ENCODE assay signal across 22 cellular contexts in genomic region chr3:48084170-48084569, GRCh38.
A peak's percentile ranks its signal among the peaks of the same experiment; 100 is the strongest.
DNase-seq lines count a peak whose midpoint lies in the region; ATAC-seq and TF ChIP-seq lines count a peak whose summit lies in the region.
"Had no signal": no experiment of that assay in that cellular context is flagged by ENCODE, and none has a peak within 500 bp of the region (broad histone marks: within the 10 kb centered on the region; RNA-seq: fewer than 3 reads in every experiment).

No MANE protein-coding gene starts in this region.

- intact Hi-C loops in ascending aorta (cut with DNase I), result no loop called here

- no peak for TF ChIP-seq POLR2A in suprapubic skin (IDR thresholded peaks at IDR 0.05)

- TF ChIP-seq CTCF in ascending aorta (IDR thresholded peaks at IDR 0.05) (no peak), nephron (IDR thresholded peaks at IDR 0.05; ENCODE audit: unreplicated experiment in 3 of 3) (no peak), suprapubic skin (IDR thresholded peaks at IDR 0.05) (no peak)

- CTCF ChIA-PET in activated CD8-positive, alpha-beta memory T cell treated with anti-CD3 and anti-CD28 coated beads, Interleukin-2, amount 10 ng/mL, durations not matched to agents 7 days and 5 days (lab: Charles Lee), result no interaction called here

- H3K27ac ChIP-seq in ascending aorta, result peak overlapping the region; percentile 97 to 98
- peak overlapping the region; percentile 99 for H3K27ac ChIP-seq in suprapubic skin
- H3K27ac ChIP-seq in effector memory CD4-positive, alpha-beta T cell (ENCODE audit: insufficient read depth, low read length, poor library complexity, severe bottlenecking), result no peak overlapping the region

- H3K9me3 ChIP-seq in ascending aorta (no peaks in the 10 kb centered on the region), suprapubic skin (no peaks in the 10 kb centered on the region)
- H3K9me3 ChIP-seq in effector memory CD4-positive, alpha-beta T cell (ENCODE audit: control insufficient read depth, low read length), result no peaks in the 10 kb centered on the region

- H3K27me3 ChIP-seq in ascending aorta, result no peaks in the 10 kb centered on the region
- H3K27me3 ChIP-seq in suprapubic skin, result no peaks in the 10 kb centered on the region
- H3K27me3 ChIP-seq in effector memory CD4-positive, alpha-beta T cell (replicated peaks; ENCODE audit: control insufficient read depth, insufficient read depth, low read length, poor library complexity, severe bottlenecking), result no peaks in the 10 kb centered on the region

- H3K36me3 Mint-ChIP-seq in activated CD8-positive, alpha-beta memory T cell treated with anti-CD3 and anti-CD28 coated beads, Interleukin-2, amount 10 ng/mL, durations not matched to agents 7 days and 5 days, result peaks cover 13% of the 10 kb centered on the region
- H3K36me3 Mint-ChIP-seq in nephron (ENCODE audit: low read depth), result peaks cover 18% of the 10 kb centered on the region
- H3K36me3 Mint-ChIP-seq: natural killer cell had no signal

- no peak overlapping the region for H3K4me3 Mint-ChIP-seq in activated CD8-positive, alpha-beta memory T cell treated with anti-CD3 and anti-CD28 coated beads, Interleukin-2, amount 10 ng/mL, durations not matched to agents 7 days and 5 days
- H3K4me3 Mint-ChIP-seq in nephron, result no peak overlapping the region
- H3K4me3 Mint-ChIP-seq: activated naive CD4-positive, alpha-beta T cell treated with anti-CD3 and anti-CD28 coated beads, Interleukin-2, amount 10 ng/mL, durations not matched to agents 7 days and 5 days; CD14-positive monocyte; natural killer cell; T-cell had no signal

- peak overlapping the region; percentile 60 for H3K27ac Mint-ChIP-seq in activated CD8-positive, alpha-beta memory T cell treated with anti-CD3 and anti-CD28 coated beads, Interleukin-2, amount 10 ng/mL, durations not matched to agents 7 days and 5 days
- peak overlapping the region; percentile 9 to 60 (median 11) for H3K27ac Mint-ChIP-seq in nephron
- H3K27ac Mint-ChIP-seq: activated naive CD4-positive, alpha-beta T cell treated with anti-CD3 and anti-CD28 coated beads, Interleukin-2, amount 10 ng/mL, durations not matched to agents 7 days and 5 days; natural killer cell; T-cell had no signal

- H3K9me3 Mint-ChIP-seq in activated CD8-positive, alpha-beta memory T cell treated with anti-CD3 and anti-CD28 coated beads, Interleukin-2, amount 10 ng/mL, durations not matched to agents 7 days and 5 days (ENCODE audit: low read depth), result no peaks in the 10 kb centered on the region
- H3K9me3 Mint-ChIP-seq in nephron, result no peaks in the 10 kb centered on the region
- H3K9me3 Mint-ChIP-seq: activated naive CD4-positive, alpha-beta T cell treated with anti-CD3 and anti-CD28 coated beads, Interleukin-2, amount 10 ng/mL, durations not matched to agents 7 days and 5 days; CD14-positive monocyte; natural killer cell; T-cell had no signal

- no peak overlapping the region for H3K4me3 ChIP-seq in ascending aorta
- H3K4me3 ChIP-seq in suprapubic skin, result no peak overlapping the region
- no peak overlapping the region for H3K4me3 ChIP-seq in effector memory CD4-positive, alpha-beta T cell (ENCODE audit: insufficient read depth, low read depth, low read length, poor library complexity, severe bottlenecking)

- H3K4me1 ChIP-seq in ascending aorta (peaks cover 13 to 36% of the 10 kb centered on the region in 2 donors), suprapubic skin (peaks cover 30% of the 10 kb centered on the region)
- H3K4me1 ChIP-seq in effector memory CD4-positive, alpha-beta T cell (ENCODE audit: control insufficient read depth, insufficient read depth, low read length, poor library complexity, severe bottlenecking), result peaks cover 11% of the 10 kb centered on the region

- WGBS in suprapubic skin, result 66% methylated on average over 2 of the region's 2 CpGs

- peaks cover 29% of the 10 kb centered on the region for H3K4me1 Mint-ChIP-seq in activated CD8-positive, alpha-beta memory T cell treated with anti-CD3 and anti-CD28 coated beads, Interleukin-2, amount 10 ng/mL, durations not matched to agents 7 days and 5 days
- peaks cover 38% of the 10 kb centered on the region for H3K4me1 Mint-ChIP-seq in nephron

- no peak for TF ChIP-seq EP300 in suprapubic skin (IDR thresholded peaks at IDR 0.05)

- ATAC-seq in activated CD8-positive, alpha-beta memory T cell treated with anti-CD3 and anti-CD28 coated beads, Interleukin-2, amount 10 ng/mL, durations not matched to agents 7 days and 5 days, result no peak
- ATAC-seq in HG03095 (IDR thresholded peaks at IDR 0.05; ENCODE audit: unreplicated experiment), result no peak
- ATAC-seq: left cardiac atrium, natural killer cell, PC-3, T-cell had no signal

- DNase-seq in activated CD8-positive, alpha-beta memory T cell treated with anti-CD3 and anti-CD28 coated beads, Interleukin-2, amount 10 ng/mL, durations not matched to agents 7 days and 5 days, result no peak
- DNase-seq in activated CD8-positive, alpha-beta memory T cell treated with anti-CD3 and anti-CD28 coated beads for 24 hours, result no peak
- no peak for DNase-seq in ascending aorta (ENCODE audit: low spot score in 2 of 2)
- no peak for DNase-seq in suprapubic skin (ENCODE audit: low spot score in 2 of 2)
- DNase-seq in NCI-H748 (lab: John Stamatoyannopoulos, UW; ENCODE audit: unreplicated experiment), result no peak
- DNase-seq in effector memory CD4-positive, alpha-beta T cell, result no peak
- DNase-seq: ACHN; activated naive CD4-positive, alpha-beta T cell treated with anti-CD3 and anti-CD28 coated beads, Interleukin-2, amount 10 ng/mL, durations not matched to agents 7 days and 5 days; activated T-cell treated with anti-CD3 and anti-CD28 coated beads, Interleukin-2, amount 50 U/mL, for 1 hour; DMS 273 treated with DMSO at 0.1 percent for 48 hours; effector CD4-positive, alpha-beta T cell; KBM-7; left cardiac atrium; natural killer cell; NCI-H1694; PC-3; SIG-M5; stimulated activated CD4-positive, alpha-beta T cell treated with anti-CD3 and anti-CD28 coated beads, Interleukin-12 subunit alpha, Interleukin-12 subunit beta, amount 100 ng/mL, for 4 hours; T-cell had no signal

- H3K36me3 ChIP-seq in ascending aorta (peaks cover 3 to 7% of the 10 kb centered on the region in 2 donors), suprapubic skin (no peaks in the 10 kb centered on the region)
- H3K36me3 ChIP-seq in effector memory CD4-positive, alpha-beta T cell (ENCODE audit: control insufficient read depth, insufficient read depth, low read length), result no peaks in the 10 kb centered on the region

- H3K27me3 Mint-ChIP-seq in activated CD8-positive, alpha-beta memory T cell treated with anti-CD3 and anti-CD28 coated beads, Interleukin-2, amount 10 ng/mL, durations not matched to agents 7 days and 5 days, result no peaks in the 10 kb centered on the region
- no peaks in the 10 kb centered on the region for H3K27me3 Mint-ChIP-seq in nephron (ENCODE audit: low read depth)
- H3K27me3 Mint-ChIP-seq: T-cell had no signal
